In the genomic region with DNA sequence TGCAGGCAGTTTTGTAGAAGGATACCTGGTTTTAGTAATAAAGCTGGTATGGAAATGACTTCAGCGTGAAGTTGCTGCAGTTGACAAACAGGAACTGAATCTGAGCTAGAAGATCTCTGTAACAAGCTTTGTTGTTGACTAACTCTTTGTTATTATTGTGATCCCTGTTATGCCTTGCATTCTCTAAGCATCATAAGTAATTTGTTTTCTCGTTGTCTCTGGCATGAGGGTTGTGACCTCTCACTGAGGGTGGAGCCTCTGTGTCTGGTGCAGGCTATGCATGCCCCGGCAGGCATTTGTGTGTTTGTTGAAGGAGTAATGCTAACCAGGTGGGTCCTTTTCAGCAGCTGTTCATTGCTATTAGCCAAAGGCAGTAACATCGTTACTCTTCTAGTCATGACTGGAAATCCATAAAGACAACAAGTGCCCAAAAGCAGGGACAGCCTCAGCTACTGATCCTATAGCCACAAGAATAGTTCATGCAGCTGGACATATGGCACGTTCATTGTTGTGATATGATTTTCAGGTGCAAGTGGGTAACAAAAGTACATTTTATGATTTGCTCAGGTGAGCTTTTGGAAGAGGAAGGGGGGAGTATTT, we compare ENCODE assay signal across 8 cellular contexts. TPM values are rescaled to one million over a fixed set of nuclear protein-coding genes. Genes with fewer than 3 reads are reported as not detected.
A peak's percentile ranks its signal among the peaks of the same experiment; 100 is the strongest.
DNase-seq lines count a peak whose midpoint lies in the region; ATAC-seq, FAIRE-seq and TF ChIP-seq lines count a peak whose summit lies in the region.
"Not testable (repeated sequence)": the region's sequence is repeated elsewhere in the genome, so short reads cannot be mapped to it uniquely, and the experiment has no call there.

No MANE protein-coding gene starts in this region.

- SMC1A ChIA-PET in GM12878 (lab: Charles Lee; ENCODE audit: uncharacterized antibody, unreplicated experiment), result interaction anchor here (0.6 to 1.0 kb wide), 3 partner anchors 60 to 107 kb away, joined by 3 to 4 read pairs (median 3); no protein-coding TSS in a partner anchor

- not testable (repeated sequence) for H3K9me3 Mint-ChIP-seq in neural crest cell

- POLR2A ChIA-PET in GM12878 (lab: Charles Lee), result not testable (repeated sequence)

- H3K79me2 ChIP-seq in GM12878 (ENCODE audit: control insufficient read depth, insufficient read depth, low read length), result not testable (repeated sequence)

- not testable (repeated sequence) for H3K9ac ChIP-seq in GM12878 (ENCODE audit: control insufficient read depth, insufficient read depth, low read length)

- CTCF ChIA-PET in GM12878 (lab: Yijun Ruan, JAX), result not testable (repeated sequence)

- not testable (repeated sequence) for H3K27me3 ChIP-seq in GM12878 (replicated peaks in 1 of 2; ENCODE audit: control insufficient read depth in 2 of 2, insufficient read depth in 2 of 2, low read length in 1 of 2)

- not testable (repeated sequence) for TF ChIP-seq CTCF in GM12878 (IDR thresholded peaks at IDR 0.05 in 2 of 3, conservative IDR thresholded peaks at IDR 0.05 in 1 of 3; ENCODE audit: control insufficient read depth in 2 of 3, extremely low read depth in 1 of 3, insufficient read depth in 1 of 3, low read depth in 3 of 3, low read length in 3 of 3); neural crest cell (conservative IDR thresholded peaks at IDR 0.05)

- ATAC-seq in GM19035 (IDR thresholded peaks at IDR 0.05; ENCODE audit: unreplicated experiment) (peak; percentile 51), GM21737 (IDR thresholded peaks at IDR 0.05; ENCODE audit: unreplicated experiment) (peak; percentile 53), HG03135 (IDR thresholded peaks at IDR 0.05; ENCODE audit: unreplicated experiment) (peak; percentile 81), GM12878 (peak; percentile 70)

- intact Hi-C loops in GM12878 (cut with micrococcal nuclease; ENCODE audit: unreplicated experiment), result not testable (repeated sequence)

- in situ Hi-C loops in GM12878 (cut with MboI), result not testable (repeated sequence)

- not testable (repeated sequence) for BruUV-seq in GM12878 (replicated peaks; lab: Mats Ljungman, UMichigan)

- not testable (repeated sequence) for H3K36me3 ChIP-seq in GM12878 (ENCODE audit: control insufficient read depth in 2 of 2, insufficient read depth in 2 of 2, low read length in 1 of 2)

- H3K4me1 ChIP-seq in GM12878 (ENCODE audit: control insufficient read depth, insufficient read depth, low read length), result not testable (repeated sequence)

- DNase-seq in ELF-1 (ENCODE audit: low read depth, low spot score) (peak; percentile 11), NCI-H1105 (lab: John Stamatoyannopoulos, UW) (peak; percentile 44), NCI-H774 (lab: John Stamatoyannopoulos, UW) (peak; percentile 4)
- not testable (repeated sequence) for DNase-seq in GM12878 (ENCODE audit: low read depth, low spot score); neural crest cell (ENCODE audit: low read depth, low spot score)

- H3K4me3 Mint-ChIP-seq in neural crest cell, result not testable (repeated sequence)

- not testable (repeated sequence) for H3K36me3 Mint-ChIP-seq in neural crest cell (ENCODE audit: low read depth)

- H3K27ac ChIP-seq in GM12878 (ENCODE audit: control insufficient read depth, insufficient read depth), result not testable (repeated sequence)

- WGBS in GM12878 (ENCODE audit: insufficient coverage, insufficient replicate concordance, low lambda C conversion rate, missing lambda C conversion rate), result 36% methylated on average over 5 of the region's 5 CpGs

- not testable (repeated sequence) for H3K27me3 Mint-ChIP-seq in neural crest cell (ENCODE audit: low read depth)

- not testable (repeated sequence) for H3K4me3 ChIP-seq in GM12878

- not testable (repeated sequence) for TF ChIP-seq EP300 in GM12878 (IDR thresholded peaks at IDR 0.05; ENCODE audit: borderline replicate concordance in 1 of 2, control insufficient read depth in 1 of 2, low read depth in 2 of 2, low read length in 2 of 2)

- H3K9me3 ChIP-seq in GM12878 (replicated peaks; ENCODE audit: control insufficient read depth, insufficient read depth, low read length), result not testable (repeated sequence)

- TF ChIP-seq RAD21 in GM12878 (IDR thresholded peaks at IDR 0.05; ENCODE audit: insufficient read depth, low read depth, low read length), result not testable (repeated sequence)

- TF ChIP-seq POLR2A in GM12878 (IDR thresholded peaks at IDR 0.05; ENCODE audit: low read depth, low read length), result not testable (repeated sequence)

- not testable (repeated sequence) for FAIRE-seq in GM12878 (lab: Jason Lieb, UNC)

- H3K4me1 Mint-ChIP-seq in neural crest cell, result not testable (repeated sequence)

- RAD21 ChIA-PET in GM12878 (lab: Charles Lee; ENCODE audit: unreplicated experiment), result interaction anchor here (0.7 to 0.9 kb wide), 2 partner anchors 30 to 89 kb away, joined by 3 read pairs; no protein-coding TSS in a partner anchor

- not testable (repeated sequence) for H4K20me1 ChIP-seq in GM12878 (ENCODE audit: control insufficient read depth, insufficient read depth)

- H3K27ac Mint-ChIP-seq in neural crest cell (ENCODE audit: unreplicated experiment), result peak overlapping the region; percentile 5

- peak overlapping the region; percentile 7; the same call in 1 of the 2 replicates for H3K4me2 ChIP-seq in GM12878 (ENCODE audit: control insufficient read depth, insufficient read depth)

- H2AFZ ChIP-seq in GM12878 (ENCODE audit: control insufficient read depth, low read depth, low read length), result not testable (repeated sequence)

TF ChIP-seq in GM12878, 131 proteins besides CTCF, POLR2A, EP300 and RAD21:
- TF ChIP-seq SPI1 (IDR thresholded peaks at IDR 0.05; ENCODE audit: borderline replicate concordance, insufficient read depth, low read depth, low read length) (peak; percentile 58; the same call in 1 of the 2 replicates), IKZF2 (IDR thresholded peaks at IDR 0.05) (0 out of 4 replicates have a peak, but pooled peaks of 1 of the 2 experiments have one; percentile 16)
TF ChIP-seq in GM12878: peak in this region for 2; not testable (repeated sequence) for 129.

RNA-seq across cellular contexts. Expression of a gene that starts 30.8 kb away (rescaled TPM):
- total RNA-seq in GM12878 (2013; cell fraction: nucleolus; rRNA removed), result 30.2 and 36.1 TPM in 2 replicates
- total RNA-seq in GM12878 (2014; rRNA removed) (12.8 and 15.4 TPM in 2 replicates), GM12878 (2014; rRNA removed; fragmentation: Illumina TruSeq; extraction: Trizol) (14.6 and 15.8 TPM in 2 replicates), GM12878 (2021) (15.6 and 18.9 TPM in 2 replicates), neural crest cell (14.9 and 17.4 TPM in 2 replicates)
- polyA plus RNA-seq in GM12878 (2011; ENCODE audit: low read depth), result 8.8 TPM
- polyA plus RNA-seq in GM12878 (2011; rRNA removed) (22.8 and 31.2 TPM in 2 replicates), GM12878 (2014; fragmentation: Illumina TruSeq; extraction: Trizol) (12.9 and 19.2 TPM in 2 replicates), GM12878 (2014; fragmentation: Nextera tagmentation; extraction: Ambion mirVana) (1 to 10 TPM; 8.6 TPM), GM12878 (2014; rRNA removed) (12.4 and 17.5 TPM in 2 replicates), GM12878 (2016; fragmentation: Nextera tagmentation; extraction: Ambion mirVana) (10 to 100 TPM in 1 of 2 experiments, 1 to 10 TPM in 1; 4.8 to 12.0 TPM)
- 8.3 and 9.6 TPM in 2 replicates for polyA plus RNA-seq in GM12878 (2011; cell fraction: cytosol; rRNA removed)
- polyA plus RNA-seq in GM12878 (2011; cell fraction: nucleus; rRNA removed), result 14.6 and 18.6 TPM in 2 replicates
- polyA plus RNA-seq in GM12878 (2012), result 9.3 and 13.2 TPM in 2 replicates
- 11.7 and 19.6 TPM in 2 replicates for polyA minus RNA-seq in GM12878 (2011; rRNA and poly(A)+ RNA removed)
- 4.6 and 8.0 TPM in 2 replicates for polyA minus RNA-seq in GM12878 (2011; cell fraction: cytosol; rRNA and poly(A)+ RNA removed)
- polyA minus RNA-seq in GM12878 (2011; cell fraction: nucleus; rRNA and poly(A)+ RNA removed), result 8.0 and 11.8 TPM in 2 replicates
